In the genomic region with DNA sequence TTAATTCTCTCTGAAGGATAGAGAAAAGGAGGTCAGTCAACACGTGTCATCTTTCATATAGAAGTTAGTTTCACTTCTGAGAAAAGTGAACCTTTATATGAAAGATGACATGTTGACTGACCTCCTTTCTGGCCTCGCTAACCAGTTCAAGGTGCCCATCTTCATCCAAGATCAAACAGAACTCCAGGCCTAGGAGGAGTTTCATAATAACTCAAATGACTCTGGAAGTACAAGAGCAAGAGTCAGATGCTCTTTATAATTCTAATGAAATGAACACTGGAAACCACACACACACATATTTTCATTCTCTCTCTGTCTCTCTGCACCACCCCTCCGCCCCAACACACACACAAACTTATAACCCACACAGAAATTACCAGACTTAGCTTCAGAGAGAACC, we compare ENCODE assay signal across 8 cellular contexts. TPM values are rescaled to one million over a fixed set of nuclear protein-coding genes. Genes with fewer than 3 reads are reported as not detected.
A peak's percentile ranks its signal among the peaks of the same experiment; 100 is the strongest.
DNase-seq lines count a peak whose midpoint lies in the region; ATAC-seq and TF ChIP-seq lines count a peak whose summit lies in the region.

No MANE protein-coding gene starts in this region.

- H3K4me1 ChIP-seq in CD8-positive, alpha-beta T cell (ENCODE audit: insufficient read depth, low read length): peaks cover 97% of the 10 kb centered on the region
- peaks cover 9 to 16% of the 10 kb centered on the region in 2 donors for H3K4me1 ChIP-seq in aorta (ENCODE audit: control insufficient read depth in 1 of 2, insufficient read depth in 2 of 2, low read length in 2 of 2)

- peaks cover 89% of the 10 kb centered on the region for H3K4me1 Mint-ChIP-seq in CD8-positive, alpha-beta T cell (ENCODE audit: low read depth)

- peak in 2 of 7 experiments; percentile 44 to 49 for DNase-seq in CD8-positive, alpha-beta T cell
- DNase-seq in MV-4-11 (lab: John Stamatoyannopoulos, UW) (peak; percentile 26), left ventricle myocardium superior (no peak), NCI-H774 (lab: John Stamatoyannopoulos, UW) (no peak), aorta (no peak), NCI-H226 (no peak), occipital lobe (lab: John Stamatoyannopoulos, UW) (no peak)

- TF ChIP-seq CTCF in CD8-positive, alpha-beta T cell (IDR thresholded peaks at IDR 0.05): no peak

- WGBS in aorta, 2 donors: 60 to 61% methylated on average over 3 of the region's 3 CpGs

- H3K4me3 ChIP-seq in CD8-positive, alpha-beta T cell (ENCODE audit: low read depth, low read length): peak overlapping the region; percentile 18
- peak overlapping the region in 1 of 2 donors; percentile 15 for H3K4me3 ChIP-seq in aorta (ENCODE audit: low read length in 2 of 2)

- peak overlapping the region; percentile 94 for H3K27ac Mint-ChIP-seq in CD8-positive, alpha-beta T cell

- no peaks in the 10 kb centered on the region for H3K9me3 ChIP-seq in CD8-positive, alpha-beta T cell (ENCODE audit: low read length)
- no peaks in the 10 kb centered on the region for H3K9me3 ChIP-seq in aorta (ENCODE audit: control insufficient read depth, low read length)

- peaks cover 8% of the 10 kb centered on the region for H3K9me3 Mint-ChIP-seq in CD8-positive, alpha-beta T cell

- peak overlapping the region; percentile 41 for H3K27ac ChIP-seq in CD8-positive, alpha-beta T cell (ENCODE audit: low read depth, low read length)
- H3K27ac ChIP-seq in aorta (ENCODE audit: low read depth in 1 of 2, low read length in 2 of 2): no peak overlapping the region

- POLR2A ChIA-PET in CD8-positive, alpha-beta T cell (lab: Charles Lee): interaction anchor here (0.5 to 6.1 kb wide), 10 partner anchors 13 to 96 kb away, joined by 3 to 71 read pairs (median 4); partner anchors contain the start of gene ANKRD44

- H3K36me3 Mint-ChIP-seq in CD8-positive, alpha-beta T cell: peaks cover 48% of the 10 kb centered on the region

- intact Hi-C loops in CD8-positive, alpha-beta T cell (cut with DNase I, micrococcal nuclease): loop anchor here (1.0 to 2.0 kb wide), 3 partner anchors 15 to 16 kb away; partner anchors contain the start of gene ANKRD44 (in 1 of the 2)
- intact Hi-C loops in left ventricle myocardium superior (cut with micrococcal nuclease) (no loop called here), aorta (cut with DNase I) (no loop called here)

- CTCF ChIA-PET in CD8-positive, alpha-beta T cell (lab: Charles Lee): interaction anchor here (1.1 to 2.0 kb wide), 11 partner anchors 11 to 181 kb away, joined by 3 to 9 read pairs (median 6); partner anchors contain the start of gene ANKRD44

- H3K4me3 Mint-ChIP-seq in CD8-positive, alpha-beta T cell: peak overlapping the region; percentile 73

- H3K36me3 ChIP-seq in CD8-positive, alpha-beta T cell (ENCODE audit: insufficient read depth, low read length): no peaks in the 10 kb centered on the region
- peaks cover 0 to 2% of the 10 kb centered on the region in 2 donors for H3K36me3 ChIP-seq in aorta (ENCODE audit: control insufficient read depth in 1 of 2, insufficient read depth in 2 of 2, low read length in 1 of 2)

- no peaks in the 10 kb centered on the region for H3K27me3 Mint-ChIP-seq in CD8-positive, alpha-beta T cell (ENCODE audit: low read depth)

- ATAC-seq in CD8-positive, alpha-beta T cell: peak; percentile 30
- ATAC-seq in GM21423 (IDR thresholded peaks at IDR 0.05; ENCODE audit: unreplicated experiment): peak; percentile 32
- ATAC-seq in left ventricle myocardium superior: peak; percentile 22
- ATAC-seq in aorta (ENCODE audit: low FRiP score): no peak

- H3K27me3 ChIP-seq in CD8-positive, alpha-beta T cell (ENCODE audit: insufficient read depth, low read length): no peaks in the 10 kb centered on the region
- no peaks in the 10 kb centered on the region for H3K27me3 ChIP-seq in aorta (ENCODE audit: control insufficient read depth in 1 of 2, insufficient read depth in 2 of 2, low read length in 1 of 2)

RNA-seq across cellular contexts. Expression of gene ANKRD44, which starts 16.3 kb away (rescaled TPM):
- total RNA-seq in CD8-positive, alpha-beta T cell: 100 to 1,000 TPM; 113 to 115 TPM
- total RNA-seq in left ventricle myocardium superior (6.9 TPM), aorta (10 to 100 TPM; 53.3 to 62.6 TPM), occipital lobe (170 TPM)
- polyA plus RNA-seq in aorta: 10 to 100 TPM in 1 of 2 donors, 1 to 10 TPM in 1; 4.5 to 14.4 TPM

Comparison
In these comparisons a context has a peak if more than half of its experiments do, and no peak if none do; other contexts are left out.
1. intact Hi-C loops: an anchor here in CD8-positive, alpha-beta T cell (1.0 to 2.0 kb wide); none called in left ventricle myocardium superior and aorta.